8 cellular contexts compared by ENCODE assay signal in the genomic region with DNA sequence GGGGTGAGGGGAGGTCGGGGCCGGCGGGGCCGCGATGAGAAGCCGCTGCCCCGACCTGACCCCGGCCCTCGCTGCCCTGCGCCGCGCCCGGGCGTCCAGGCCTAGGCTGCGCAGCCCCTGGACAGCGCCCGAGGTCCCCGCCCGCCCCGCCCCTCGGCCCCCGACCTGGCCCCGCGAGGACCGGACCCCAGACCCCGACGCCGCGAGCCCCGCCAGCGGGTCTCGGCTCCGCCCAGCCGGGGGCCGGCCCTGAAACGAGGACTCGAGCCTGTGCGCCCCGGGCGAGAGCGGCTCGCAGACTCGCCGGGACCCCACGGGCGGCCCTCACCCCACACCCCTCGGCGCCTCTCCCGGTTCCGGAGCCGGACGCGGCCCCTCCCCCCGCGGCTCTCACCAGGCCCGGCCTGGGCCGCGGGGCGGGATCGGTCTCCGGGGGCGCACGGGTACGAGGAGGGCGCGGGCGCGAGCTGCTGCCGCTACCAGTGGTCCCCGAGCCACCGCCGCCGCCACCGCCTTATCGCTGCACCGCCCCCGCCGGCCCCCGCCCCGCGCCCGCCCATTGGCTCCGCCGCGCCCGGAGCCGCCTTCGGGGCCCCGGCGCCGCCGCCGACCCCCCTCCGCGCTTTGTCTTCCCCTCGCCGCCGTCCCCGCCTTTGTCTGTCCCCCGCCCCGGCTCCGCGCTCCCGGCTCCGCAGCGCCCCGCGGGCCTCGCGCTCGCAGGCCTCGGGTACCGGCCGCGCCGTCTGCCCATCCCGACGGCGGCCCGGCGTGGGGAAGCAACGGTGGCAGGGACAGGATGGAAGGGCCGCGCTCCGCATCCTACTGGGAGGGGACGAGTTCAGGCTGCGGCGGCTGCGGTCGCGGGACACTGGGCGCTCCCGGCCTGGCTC. TPM values are rescaled to one million over a fixed set of nuclear protein-coding genes. Genes with fewer than 3 reads are reported as not detected.
DNase-seq lines count a peak whose midpoint lies in the region; ATAC-seq and TF ChIP-seq lines count a peak whose summit lies in the region.

LIMD2 (minus strand) TSS at position 488 of the 890 bp plus-strand sequence. CDS start 827 bp downstream, outside the sequence.

- no TSS peak for BruUV-seq in OCI-LY7 (replicated peaks; lab: Mats Ljungman, UMichigan)

- H3K9me2 ChIP-seq in OCI-LY7 (ENCODE audit: insufficient read depth, low read length) = no peaks in the 10 kb centered on the region

- H3K36me3 ChIP-seq in OCI-LY7 (ENCODE audit: insufficient read depth, low read length) (peaks cover 64% of the 10 kb centered on the region), neutrophil (peaks cover 59% of the 10 kb centered on the region), thoracic aorta (peaks cover 16% of the 10 kb centered on the region)

- no peaks in the 10 kb centered on the region for H3K9me3 ChIP-seq in OCI-LY7 (ENCODE audit: low read length)
- H3K9me3 ChIP-seq in neutrophil = no peaks in the 10 kb centered on the region
- H3K9me3 ChIP-seq in thoracic aorta = no peaks in the 10 kb centered on the region

- no peaks in the 10 kb centered on the region for H3K27me3 ChIP-seq in neutrophil
- no peaks in the 10 kb centered on the region for H3K27me3 ChIP-seq in thoracic aorta (replicated peaks; ENCODE audit: insufficient read depth)

- no peak within 1 kb of the TSS for H2AFZ ChIP-seq in OCI-LY7 (ENCODE audit: low read length)

- peak within 1 kb of the TSS; percentile 96 for H3K27ac Mint-ChIP-seq in activated T-cell treated with anti-CD3 and anti-CD28 coated beads, Interleukin-2, amount 50 U/mL, for 72 hours

- intact Hi-C loops in OCI-LY7 (cut with micrococcal nuclease; ENCODE audit: unreplicated experiment) = loop anchor here (1.0 to 5.0 kb wide), 5 partner anchors 92 to 273 kb away; partner anchors contain the start of genes CD79B and DCAF7

- H3K27ac ChIP-seq in OCI-LY7 (ENCODE audit: low read depth, low read length, poor library complexity, severe bottlenecking) (peak within 1 kb of the TSS; percentile 95), neutrophil (peak within 1 kb of the TSS; percentile 100), thoracic aorta (peak within 1 kb of the TSS; percentile 82 to 83)

- TF ChIP-seq POLR2A in GM18505 (IDR thresholded peaks at IDR 0.05; ENCODE audit: borderline replicate concordance, extremely low read depth, insufficient read depth, insufficient read length) = peak; percentile 79

- DNase-seq in OCI-LY7 (ENCODE audit: low spot score) (peak; percentile 76), fibroblast of villous mesenchyme (ENCODE audit: low read depth) (peak; percentile 16), thoracic aorta (ENCODE audit: low spot score) (no peak), GF-D8 (lab: John Stamatoyannopoulos, UW) (no peak)
- peak; percentile 82 to 85 for DNase-seq in activated T-cell treated with anti-CD3 and anti-CD28 coated beads, Interleukin-2, amount 50 U/mL, for 72 hours

- H3K4me2 ChIP-seq in OCI-LY7 (ENCODE audit: low read length) = peak within 1 kb of the TSS; percentile 99

- CTCF ChIA-PET in OCI-LY7 (lab: Charles Lee; ENCODE audit: unreplicated experiment) = no interaction called here

- H4K20me1 ChIP-seq in OCI-LY7 (ENCODE audit: insufficient read depth, low read length) = peaks cover 16% of the 10 kb centered on the region; the same call in 1 of the 2 replicates

- TF ChIP-seq CTCF in OCI-LY7 (conservative IDR thresholded peaks at IDR 0.05; ENCODE audit: low read length) = no peak
- no peak for TF ChIP-seq CTCF in fibroblast of villous mesenchyme (IDR thresholded peaks at IDR 0.05; ENCODE audit: insufficient read depth, low read depth, low read length)
- TF ChIP-seq CTCF in neutrophil (IDR thresholded peaks at IDR 0.05) = no peak
- TF ChIP-seq CTCF in thoracic aorta (IDR thresholded peaks at IDR 0.05) = no peak

- peak within 1 kb of the TSS; percentile 96 to 97 for H3K4me3 Mint-ChIP-seq in activated T-cell treated with anti-CD3 and anti-CD28 coated beads, Interleukin-2, amount 50 U/mL, for 72 hours

- H3K9me3 Mint-ChIP-seq in activated T-cell treated with anti-CD3 and anti-CD28 coated beads, Interleukin-2, amount 50 U/mL, for 72 hours = no peaks in the 10 kb centered on the region

- POLR2A ChIA-PET in OCI-LY7 (lab: Charles Lee) = no interaction called here

- no peaks in the 10 kb centered on the region for H3K27me3 Mint-ChIP-seq in activated T-cell treated with anti-CD3 and anti-CD28 coated beads, Interleukin-2, amount 50 U/mL, for 72 hours (ENCODE audit: low read depth)

- ATAC-seq in GM18505 (IDR thresholded peaks at IDR 0.05; ENCODE audit: unreplicated experiment) (peak; percentile 27), HG03175 (IDR thresholded peaks at IDR 0.05; ENCODE audit: unreplicated experiment) (peak; percentile 10), thoracic aorta (ENCODE audit: insufficient number of reproducible peaks, low FRiP score, low read depth) (peak; percentile 26)
- peak; percentile 27 to 36 for ATAC-seq in activated T-cell treated with anti-CD3 and anti-CD28 coated beads, Interleukin-2, amount 50 U/mL, for 72 hours (replicated peaks in 1 of 2)

- peaks cover 7 to 8% of the 10 kb centered on the region in 2 donors for H3K36me3 Mint-ChIP-seq in activated T-cell treated with anti-CD3 and anti-CD28 coated beads, Interleukin-2, amount 50 U/mL, for 72 hours (ENCODE audit: insufficient read depth in 2 of 2)

- H3K79me2 ChIP-seq in OCI-LY7 (ENCODE audit: insufficient read depth, low read depth, low read length) = peaks cover 52% of the 10 kb centered on the region

- H3K4me1 ChIP-seq in OCI-LY7 (ENCODE audit: insufficient read depth, low read length, poor library complexity, severe bottlenecking) = peaks cover 76% of the 10 kb centered on the region
- peaks cover 43 to 53% of the 10 kb centered on the region in 2 experiments for H3K4me1 ChIP-seq in neutrophil (ENCODE audit: control insufficient read depth in 1 of 2, insufficient read depth in 1 of 2, low read depth in 1 of 2, low read length in 1 of 2)
- H3K4me1 ChIP-seq in thoracic aorta (ENCODE audit: control insufficient read depth in 1 of 2, low read depth in 2 of 2) = peaks cover 11 to 24% of the 10 kb centered on the region in 2 donors

- H3K4me1 Mint-ChIP-seq in activated T-cell treated with anti-CD3 and anti-CD28 coated beads, Interleukin-2, amount 50 U/mL, for 72 hours (ENCODE audit: low read depth) = peaks cover 66% of the 10 kb centered on the region

- H3K4me3 ChIP-seq in OCI-LY7 (ENCODE audit: low read depth, low read length, poor library complexity, severe bottlenecking) (peak within 1 kb of the TSS; percentile 89), fibroblast of villous mesenchyme (ENCODE audit: low read depth, low read length) (peak within 1 kb of the TSS; percentile 57), neutrophil (ENCODE audit: low read depth in 1 of 2, low read length in 1 of 2) (peak within 1 kb of the TSS; percentile 73 to 98), thoracic aorta (peak within 1 kb of the TSS; percentile 78)

RNA-seq across cellular contexts. Expression of gene LIMD2, which starts in this region (rescaled TPM):
- 406 and 428 TPM in 2 replicates for total RNA-seq in OCI-LY7 (2014; rRNA removed; shearing (Covaris generic))
- total RNA-seq in OCI-LY7 (2022) (286 and 306 TPM in 2 replicates), fibroblast of villous mesenchyme (4.5 and 5.2 TPM in 2 replicates), thoracic aorta (10 to 100 TPM; 26.2 to 29.6 TPM)
- 100 to 1,000 TPM; 227 to 324 TPM for total RNA-seq in activated T-cell treated with anti-CD3 and anti-CD28 coated beads, Interleukin-2, amount 50 U/mL, for 72 hours

Comparison
In these comparisons a context has a peak if more than half of its experiments do, and no peak if none do; other contexts are left out.
1. RNA of gene LIMD2 (total RNA-seq): 286 to 428 TPM in OCI-LY7 and 227 to 324 TPM in activated T-cell treated with anti-CD3 and anti-CD28 coated beads, Interleukin-2, amount 50 U/mL, for 72 hours; 26.2 to 29.6 TPM in thoracic aorta and 4.5 to 5.2 TPM in fibroblast of villous mesenchyme; every median in the first group is over 4 times any median in the second.
2. DNase-seq: peak in OCI-LY7 (single experiment), activated T-cell treated with anti-CD3 and anti-CD28 coated beads, Interleukin-2, amount 50 U/mL, for 72 hours (2 of 2) and fibroblast of villous mesenchyme (single experiment); none in thoracic aorta (single experiment) and GF-D8 (single experiment).
3. Peak in every context shown above with its lines, with median percentiles within 50 percentile points of each other: ATAC-seq, H3K27ac ChIP-seq and H3K4me3 ChIP-seq.